1 cellular context compared by ENCODE assay signal in the genomic region with DNA sequence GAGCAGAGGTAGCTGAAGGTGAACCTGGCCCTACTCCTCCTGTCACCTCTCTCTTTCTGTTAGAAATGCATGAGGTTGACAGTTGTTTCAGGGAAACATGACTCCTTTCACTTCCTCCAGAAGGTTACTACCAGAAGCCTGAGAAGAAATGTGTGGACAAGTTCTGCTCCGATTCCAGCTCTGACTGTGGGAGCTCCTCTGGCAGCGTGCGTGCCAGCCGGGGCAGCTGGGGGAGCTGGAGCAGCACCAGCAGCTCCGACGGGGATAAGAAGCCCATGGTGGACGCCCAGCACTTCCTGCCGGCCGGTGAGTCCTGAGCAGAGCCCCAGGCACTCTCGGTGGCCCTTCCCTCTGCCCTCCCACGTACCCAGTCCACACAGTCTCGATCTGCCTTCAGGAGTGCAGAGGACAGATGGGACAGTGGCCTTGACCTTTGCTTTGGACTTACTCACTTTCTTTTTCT.
TF ChIP-seq lines count a peak whose summit lies in the region.

No MANE protein-coding gene starts in this region.

TF ChIP-seq in HEK293T, 16 proteins besides CTCF, POLR2A, EP300 and RAD21 (continued from another document):
- TF ChIP-seq, protein P1, sequence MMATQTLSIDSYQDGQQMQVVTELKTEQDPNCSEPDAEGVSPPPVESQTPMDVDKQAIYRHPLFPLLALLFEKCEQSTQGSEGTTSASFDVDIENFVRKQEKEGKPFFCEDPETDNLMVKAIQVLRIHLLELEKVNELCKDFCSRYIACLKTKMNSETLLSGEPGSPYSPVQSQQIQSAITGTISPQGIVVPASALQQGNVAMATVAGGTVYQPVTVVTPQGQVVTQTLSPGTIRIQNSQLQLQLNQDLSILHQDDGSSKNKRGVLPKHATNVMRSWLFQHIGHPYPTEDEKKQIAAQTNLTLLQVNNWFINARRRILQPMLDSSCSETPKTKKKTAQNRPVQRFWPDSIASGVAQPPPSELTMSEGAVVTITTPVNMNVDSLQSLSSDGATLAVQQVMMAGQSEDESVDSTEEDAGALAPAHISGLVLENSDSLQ (IDR thresholded peaks at IDR 0.05) = no peak
